Comparison of ENCODE assay signal across 10 cellular contexts in the genomic region with DNA sequence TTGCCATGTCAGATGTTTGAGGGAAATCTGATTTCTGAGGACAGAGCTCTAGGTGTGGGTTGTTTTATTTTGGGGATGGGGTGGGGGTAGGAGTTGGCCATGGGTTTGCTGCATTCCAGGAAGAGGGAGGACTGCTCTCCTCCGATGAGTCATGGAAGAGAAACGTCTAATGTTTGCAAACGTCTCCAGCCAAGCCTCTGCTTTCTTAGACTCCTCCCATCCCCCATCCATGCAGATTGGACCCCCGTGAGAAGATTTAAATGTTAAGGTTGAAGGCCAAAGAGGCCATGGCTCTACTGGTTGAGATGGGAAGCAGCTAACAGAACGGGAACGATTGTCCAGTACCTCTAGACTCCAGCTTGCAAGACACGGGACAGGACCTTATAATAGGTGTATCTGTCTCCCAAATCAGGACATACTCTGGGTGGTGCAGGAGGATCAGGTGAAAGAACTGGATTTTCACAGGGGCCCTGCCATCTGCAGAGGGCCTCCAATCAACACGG. TPM values are rescaled to one million over a fixed set of nuclear protein-coding genes. Genes with fewer than 3 reads are reported as not detected.
A peak's percentile ranks its signal among the peaks of the same experiment; 100 is the strongest.
DNase-seq lines count a peak whose midpoint lies in the region; ATAC-seq and TF ChIP-seq lines count a peak whose summit lies in the region.
"Had no signal": no experiment of that assay in that cellular context is flagged by ENCODE, and none has a peak within 500 bp of the region (broad histone marks: within the 10 kb centered on the region; RNA-seq: fewer than 3 reads in every experiment).

No MANE protein-coding gene starts in this region.

- TF ChIP-seq EP300 in stomach (IDR thresholded peaks at IDR 0.05), result no peak

- H3K4me1 ChIP-seq in adipocyte (ENCODE audit: control insufficient read depth, insufficient read depth, low read length) (peaks cover 33% of the 10 kb centered on the region), right atrium auricular region (peaks cover 0 to 60% of the 10 kb centered on the region in 2 donors), stomach (peaks cover 16 to 46% (median 36%) of the 10 kb centered on the region in 4 donors)

- WGBS in stomach, 5 donors, result 41 to 51% (median 49%) methylated on average over 8 of the region's 8 CpGs

- peak overlapping the region; percentile 33 for H3K4me3 ChIP-seq in adipocyte (ENCODE audit: low read length)
- H3K4me3 ChIP-seq in right atrium auricular region, result no peak overlapping the region
- H3K4me3 ChIP-seq in stomach, result no peak overlapping the region

- H3K9me3 ChIP-seq in adipocyte (ENCODE audit: control insufficient read depth, low read length) (no peaks in the 10 kb centered on the region), right atrium auricular region (no peaks in the 10 kb centered on the region), stomach (no peaks in the 10 kb centered on the region)

- H3K36me3 ChIP-seq in adipocyte (ENCODE audit: control insufficient read depth, insufficient read depth, low read length, severe bottlenecking) (no peaks in the 10 kb centered on the region), right atrium auricular region (no peaks in the 10 kb centered on the region), stomach (no peaks in the 10 kb centered on the region)

- intact Hi-C loops in stomach (cut with DNase I; ENCODE audit: low total_unique reads), result no loop called here

- in situ Hi-C loops in GM13976 (cut with MboI; ENCODE audit: low sequenced_read_pairs, unreplicated experiment), result no loop called here

- H3K27ac ChIP-seq in right atrium auricular region, result peak overlapping the region; percentile 75 to 76
- H3K27ac ChIP-seq in stomach, result peak overlapping the region; percentile 9 to 63 (median 51)

- no peak for ATAC-seq in HG02623 (IDR thresholded peaks at IDR 0.05; ENCODE audit: unreplicated experiment)
- ATAC-seq: stimulated activated naive CD8-positive, alpha-beta T cell treated with anti-CD3 and anti-CD28 coated beads, Interleukin-15, amount 100 ng/mL, for 72 hours had no signal

- DNase-seq in HPDE6-E6E7 (ENCODE audit: extremely low spot score) (peak; percentile 55), adipocyte (ENCODE audit: low read depth) (peak; percentile 77), right atrium auricular region (ENCODE audit: low spot score) (no peak), stomach (no peak), GM13976 (ENCODE audit: low spot score) (no peak), NCI-H748 treated with DMSO at 0.1 percent for 48 hours (lab: John Stamatoyannopoulos, UW) (no peak), SHP77 (lab: John Stamatoyannopoulos, UW) (no peak)
- DNase-seq: activated CD8-positive, alpha-beta memory T cell treated with anti-CD3 and anti-CD28 coated beads, Interleukin-2, amount 50 U/mL, for 48 hours; stimulated activated naive CD8-positive, alpha-beta T cell treated with anti-CD3 and anti-CD28 coated beads, Interleukin-15, amount 100 ng/mL, for 72 hours had no signal

- H3K27me3 ChIP-seq in adipocyte (replicated peaks; ENCODE audit: control insufficient read depth, insufficient read depth, low read length), result no peaks in the 10 kb centered on the region
- H3K27me3 ChIP-seq in right atrium auricular region, result no peaks in the 10 kb centered on the region
- no peaks in the 10 kb centered on the region for H3K27me3 ChIP-seq in stomach

- no peak overlapping the region for H3K9ac ChIP-seq in adipocyte (ENCODE audit: low read length)

- TF ChIP-seq CTCF in right atrium auricular region (IDR thresholded peaks at IDR 0.05) (no peak), stomach (IDR thresholded peaks at IDR 0.05) (no peak), GM13976 (IDR thresholded peaks at IDR 0.05; ENCODE audit: borderline replicate concordance, control extremely low read depth, extremely low read depth, insufficient read depth, missing control alignments) (no peak)

- no peak for TF ChIP-seq POLR2A in stomach (IDR thresholded peaks at IDR 0.05)

RNA-seq across cellular contexts. Expression of gene ATP2A2, which starts 11.4 kb away (rescaled TPM):
- total RNA-seq in right atrium auricular region, result 1,000 to 10,000 TPM; 1,597 to 3,086 TPM
- total RNA-seq in stomach, result 100 to 1,000 TPM; 102 to 202 (median 118) TPM
- polyA plus RNA-seq in stomach, result 10 to 100 TPM; 14.1 to 29.6 (median 23.7) TPM

Comparison
In these comparisons a context has a peak if more than half of its experiments do, and no peak if none do; other contexts are left out.
1. DNase-seq: peak in HPDE6-E6E7 (single experiment) and adipocyte (single experiment); none in right atrium auricular region (single experiment), stomach (single experiment), GM13976 (single experiment), NCI-H748 treated with DMSO at 0.1 percent for 48 hours (single experiment) and SHP77 (0 of 2).
2. RNA of gene ATP2A2, which starts 11.4 kb away (total RNA-seq): 1,597 to 3,086 TPM in right atrium auricular region; 102 to 202 TPM in stomach; every median in the first group is over 4 times any median in the second.